Comparison of ENCODE assay signal across 1 cellular context in genomic region chr14:30295980-30296379, GRCh38.
TF ChIP-seq lines count a peak whose summit lies in the region.

No MANE protein-coding gene starts in this region.

TF ChIP-seq in K562, 482 proteins besides CTCF, POLR2A, EP300 and RAD21 (continued from another document):
- TF ChIP-seq, protein P1, sequence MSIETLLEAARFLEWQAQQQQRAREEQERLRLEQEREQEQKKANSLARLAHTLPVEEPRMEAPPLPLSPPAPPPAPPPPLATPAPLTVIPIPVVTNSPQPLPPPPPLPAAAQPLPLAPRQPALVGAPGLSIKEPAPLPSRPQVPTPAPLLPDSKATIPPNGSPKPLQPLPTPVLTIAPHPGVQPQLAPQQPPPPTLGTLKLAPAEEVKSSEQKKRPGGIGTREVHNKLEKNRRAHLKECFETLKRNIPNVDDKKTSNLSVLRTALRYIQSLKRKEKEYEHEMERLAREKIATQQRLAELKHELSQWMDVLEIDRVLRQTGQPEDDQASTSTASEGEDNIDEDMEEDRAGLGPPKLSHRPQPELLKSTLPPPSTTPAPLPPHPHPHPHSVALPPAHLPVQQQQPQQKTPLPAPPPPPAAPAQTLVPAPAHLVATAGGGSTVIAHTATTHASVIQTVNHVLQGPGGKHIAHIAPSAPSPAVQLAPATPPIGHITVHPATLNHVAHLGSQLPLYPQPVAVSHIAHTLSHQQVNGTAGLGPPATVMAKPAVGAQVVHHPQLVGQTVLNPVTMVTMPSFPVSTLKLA (conservative IDR thresholded peaks at IDR 0.05), result no peak
- TF ChIP-seq SMARCA4 (IDR thresholded peaks at IDR 0.05), result peak; percentile 16; the same call in 1 of the 2 replicates
- no peak for TF ChIP-seq GTF2F1 (IDR thresholded peaks at IDR 0.05; ENCODE audit: low read depth, low read length)
- peak; percentile 39; the same call in 1 of the 2 replicates for TF ChIP-seq DPF2 (IDR thresholded peaks at IDR 0.05)
- TF ChIP-seq ZNF583 (CRISPR knock-in tag; IDR thresholded peaks at IDR 0.05), result no peak
- TF ChIP-seq, protein P2, sequence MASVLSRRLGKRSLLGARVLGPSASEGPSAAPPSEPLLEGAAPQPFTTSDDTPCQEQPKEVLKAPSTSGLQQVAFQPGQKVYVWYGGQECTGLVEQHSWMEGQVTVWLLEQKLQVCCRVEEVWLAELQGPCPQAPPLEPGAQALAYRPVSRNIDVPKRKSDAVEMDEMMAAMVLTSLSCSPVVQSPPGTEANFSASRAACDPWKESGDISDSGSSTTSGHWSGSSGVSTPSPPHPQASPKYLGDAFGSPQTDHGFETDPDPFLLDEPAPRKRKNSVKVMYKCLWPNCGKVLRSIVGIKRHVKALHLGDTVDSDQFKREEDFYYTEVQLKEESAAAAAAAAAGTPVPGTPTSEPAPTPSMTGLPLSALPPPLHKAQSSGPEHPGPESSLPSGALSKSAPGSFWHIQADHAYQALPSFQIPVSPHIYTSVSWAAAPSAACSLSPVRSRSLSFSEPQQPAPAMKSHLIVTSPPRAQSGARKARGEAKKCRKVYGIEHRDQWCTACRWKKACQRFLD (CRISPR knock-in tag; IDR thresholded peaks at IDR 0.05), result no peak
- peak; percentile 41 for TF ChIP-seq MEIS2 (IDR thresholded peaks at IDR 0.05; ENCODE audit: partially characterized antibody)
